ENCODE assay signal across 9 cellular contexts in genomic region chr4:115234405-115235093, GRCh38.
DNase-seq lines count a peak whose midpoint lies in the region; ATAC-seq, FAIRE-seq and TF ChIP-seq lines count a peak whose summit lies in the region.
"Had no signal": no experiment of that assay in that cellular context is flagged by ENCODE, and none has a peak within 500 bp of the region (broad histone marks: within the 10 kb centered on the region; RNA-seq: fewer than 3 reads in every experiment).

No MANE protein-coding gene starts in this region.

- H3K4me3 ChIP-seq in ascending aorta (no peak overlapping the region), retinal pigment epithelial cell (ENCODE audit: low read length) (no peak overlapping the region)

- H3K27ac ChIP-seq in ascending aorta: no peak overlapping the region
- H3K27ac ChIP-seq: epithelial cell of prostate had no signal

- H3K4me1 ChIP-seq in ascending aorta: no peaks in the 10 kb centered on the region

- DNase-seq in D721Med (ENCODE audit: insufficient read length, low spot score): no peak
- DNase-seq in M059J (ENCODE audit: low read depth): peak; percentile 0
- DNase-seq in ascending aorta (ENCODE audit: low spot score in 2 of 2): no peak
- DNase-seq in retinal pigment epithelial cell (ENCODE audit: low read depth): no peak
- no peak for DNase-seq in stimulated activated CD8-positive, alpha-beta memory T cell treated with anti-CD3 and anti-CD28 coated beads, Interleukin-4, amount 100 ng/mL, for 48 hours
- no peak for DNase-seq in NCI-H2196 treated with DMSO at 0.1 percent for 48 hours (lab: John Stamatoyannopoulos, UW; ENCODE audit: unreplicated experiment)
- DNase-seq in dermis blood vessel endothelial cell: no peak

- FAIRE-seq in D721Med (lab: Jason Lieb, UNC): no peak

- H3K9me3 ChIP-seq in ascending aorta: no peaks in the 10 kb centered on the region

- H3K36me3 ChIP-seq in ascending aorta: no peaks in the 10 kb centered on the region

- peak; percentile 73 for ATAC-seq in GM21529 (IDR thresholded peaks at IDR 0.05; ENCODE audit: unreplicated experiment)

- intact Hi-C loops in ascending aorta (cut with DNase I): loop anchor here (10.0 kb wide), 1 partner anchor 300 kb away; no protein-coding TSS in a partner anchor

- H3K27me3 ChIP-seq in ascending aorta: no peaks in the 10 kb centered on the region

- TF ChIP-seq CTCF in D721Med (IDR thresholded peaks at IDR 0.05; ENCODE audit: insufficient read depth, missing control alignments): peak; percentile 58
- TF ChIP-seq CTCF in ascending aorta (IDR thresholded peaks at IDR 0.05): peak in 2 of 3 experiments; percentile 6 to 28
- TF ChIP-seq CTCF in retinal pigment epithelial cell (conservative IDR thresholded peaks at IDR 0.05; ENCODE audit: low read depth, low read length): peak; percentile 34
